In the genomic region with DNA sequence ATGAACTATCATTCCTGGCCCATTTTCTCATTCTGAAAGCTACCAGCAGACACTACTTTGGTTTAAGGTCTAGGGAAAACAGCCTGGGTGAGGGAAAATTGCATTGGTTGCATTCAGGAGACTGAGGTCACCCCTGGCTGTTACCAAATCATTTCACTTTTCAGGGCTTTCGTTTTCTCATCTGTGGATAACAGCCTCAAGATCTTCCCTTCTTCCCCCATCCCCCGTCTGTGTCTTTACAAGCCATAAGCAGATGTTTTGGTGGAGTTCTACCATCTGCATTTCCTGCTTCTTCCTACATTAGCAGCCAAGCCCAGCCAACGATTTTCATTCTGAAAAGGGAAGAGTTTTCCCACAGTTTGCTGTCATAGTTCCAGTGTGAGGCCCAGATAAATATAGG, we compare ENCODE assay signal across 15 cellular contexts. TPM values are rescaled to one million over a fixed set of nuclear protein-coding genes. Genes with fewer than 3 reads are reported as not detected.
A peak's percentile ranks its signal among the peaks of the same experiment; 100 is the strongest.
DNase-seq lines count a peak whose midpoint lies in the region; ATAC-seq and TF ChIP-seq lines count a peak whose summit lies in the region.
"Had no signal": no experiment of that assay in that cellular context is flagged by ENCODE, and none has a peak within 500 bp of the region (broad histone marks: within the 10 kb centered on the region; RNA-seq: fewer than 3 reads in every experiment).

No MANE protein-coding gene starts in this region.

- H3K36me3 ChIP-seq in IMR-90 (ENCODE audit: control insufficient read depth, insufficient read depth, low read length) (no peaks in the 10 kb centered on the region; the same call in 1 of the 2 replicates), neutrophil (no peaks in the 10 kb centered on the region), gastroesophageal sphincter (no peaks in the 10 kb centered on the region), mucosa of descending colon (ENCODE audit: low read depth) (no peaks in the 10 kb centered on the region)
- H3K36me3 ChIP-seq: Peyer's patch, spleen, suprapubic skin had no signal

- H2AFZ ChIP-seq in IMR-90 (replicated peaks; ENCODE audit: low read length, poor library complexity) = no peak overlapping the region

- H3K9me3 ChIP-seq in IMR-90 (ENCODE audit: control insufficient read depth, insufficient read depth, low read length) = no peaks in the 10 kb centered on the region
- no peaks in the 10 kb centered on the region for H3K9me3 ChIP-seq in neutrophil
- H3K9me3 ChIP-seq in gastroesophageal sphincter = peaks cover 0 to 18% (median 0%) of the 10 kb centered on the region in 3 donors
- peaks cover 4% of the 10 kb centered on the region for H3K9me3 ChIP-seq in mucosa of descending colon
- H3K9me3 ChIP-seq: suprapubic skin had no signal

- no peak for TF ChIP-seq POLR2A in IMR-90 (IDR thresholded peaks at IDR 0.05; ENCODE audit: low read depth, low read length)
- TF ChIP-seq POLR2A in gastroesophageal sphincter (IDR thresholded peaks at IDR 0.05) = no peak
- no peak for TF ChIP-seq POLR2A in lower leg skin (IDR thresholded peaks at IDR 0.05)

- H2BK5ac ChIP-seq in IMR-90 (ENCODE audit: low read depth, low read length, poor library complexity, severe bottlenecking) = no peak overlapping the region

- no peak overlapping the region for H3K23ac ChIP-seq in IMR-90 (ENCODE audit: low read depth, low read length)

- TF ChIP-seq CTCF in HFFc6 (IDR thresholded peaks at IDR 0.05) = no peak
- TF ChIP-seq CTCF in IMR-90 (conservative IDR thresholded peaks at IDR 0.05; ENCODE audit: low read depth, low read length) = no peak
- TF ChIP-seq CTCF in neutrophil (IDR thresholded peaks at IDR 0.05) = no peak
- TF ChIP-seq CTCF in gastroesophageal sphincter (IDR thresholded peaks at IDR 0.05) = no peak
- TF ChIP-seq CTCF in lower leg skin (IDR thresholded peaks at IDR 0.05) = no peak
- TF ChIP-seq CTCF in mucosa of descending colon (IDR thresholded peaks at IDR 0.05) = no peak

- H2BK15ac ChIP-seq in IMR-90 (ENCODE audit: low read depth, low read length) = no peak overlapping the region

- no peak overlapping the region for H3K27ac ChIP-seq in IMR-90 (ENCODE audit: insufficient read depth, low read length)
- H3K27ac ChIP-seq in neutrophil = peak overlapping the region; percentile 56
- H3K27ac ChIP-seq in gastroesophageal sphincter = no peak overlapping the region
- H3K27ac ChIP-seq: Peyer's patch, suprapubic skin had no signal

- peaks cover 12% of the 10 kb centered on the region; the same call in 1 of the 2 replicates for H3K9me3 Mint-ChIP-seq in HFFc6
- H3K9me3 Mint-ChIP-seq: activated CD4-positive, alpha-beta T cell treated with anti-CD3 and anti-CD28 coated beads, Interleukin-2, amount 10 ng/mL, durations not matched to agents 7 days and 5 days had no signal

- no peak for TF ChIP-seq RAD21 in IMR-90 (IDR thresholded peaks at IDR 0.05; ENCODE audit: low read length)

- no peak overlapping the region for H3K9ac ChIP-seq in IMR-90 (ENCODE audit: low read depth, low read length)

- peak overlapping the region; percentile 35 for H3K27ac Mint-ChIP-seq in HFFc6
- H3K27ac Mint-ChIP-seq: activated CD4-positive, alpha-beta T cell treated with anti-CD3 and anti-CD28 coated beads, Interleukin-2, amount 10 ng/mL, durations not matched to agents 7 days and 5 days had no signal

- H3K56ac ChIP-seq in IMR-90 (ENCODE audit: extremely low read depth, insufficient read depth, low read length) = no peak overlapping the region

- POLR2A ChIA-PET in IMR-90 (lab: Charles Lee; ENCODE audit: unreplicated experiment) = no interaction called here

- dilution Hi-C loops in IMR-90 (cut with HindIII; ENCODE audit: low sequenced_read_pairs, unreplicated experiment) = no loop called here

- peaks cover 37% of the 10 kb centered on the region for H3K4me1 Mint-ChIP-seq in HFFc6 (ENCODE audit: low read depth)
- H3K4me1 Mint-ChIP-seq: activated CD4-positive, alpha-beta T cell treated with anti-CD3 and anti-CD28 coated beads, Interleukin-2, amount 10 ng/mL, durations not matched to agents 7 days and 5 days had no signal

- no peaks in the 10 kb centered on the region for H3K27me3 ChIP-seq in IMR-90 (ENCODE audit: control insufficient read depth, insufficient read depth, low read length)
- peaks cover 3% of the 10 kb centered on the region for H3K27me3 ChIP-seq in neutrophil
- H3K27me3 ChIP-seq in gastroesophageal sphincter = peaks cover 1% of the 10 kb centered on the region
- H3K27me3 ChIP-seq: dorsolateral prefrontal cortex, Peyer's patch, spleen, suprapubic skin had no signal

- no peaks in the 10 kb centered on the region for H4K20me1 ChIP-seq in IMR-90 (ENCODE audit: insufficient read depth, low read length)

- H3K4ac ChIP-seq in IMR-90 (ENCODE audit: low read depth, low read length) = no peak overlapping the region

- DNase-seq in HFFc6 = no peak
- DNase-seq in IMR-90 = no peak
- DNase-seq in lower leg skin (ENCODE audit: low spot score in 2 of 2) = no peak
- DNase-seq in mucosa of descending colon = no peak
- DNase-seq: activated CD4-positive, alpha-beta T cell treated with anti-CD3 and anti-CD28 coated beads, Interleukin-2, amount 10 ng/mL, durations not matched to agents 7 days and 5 days; dorsolateral prefrontal cortex; midbrain; NCI-H226; spleen had no signal

- no peaks in the 10 kb centered on the region for H3K27me3 Mint-ChIP-seq in HFFc6 (ENCODE audit: insufficient read depth)

- H4K91ac ChIP-seq in IMR-90 (ENCODE audit: insufficient read depth, low read depth, low read length) = no peak overlapping the region

- no CpG with 5 or more reads among the region's 3 CpGs for WGBS in IMR-90 (ENCODE audit: extremely low coverage in 2 of 2, insufficient read length in 1 of 2), 2 experiments
- WGBS in gastroesophageal sphincter (ENCODE audit: low coverage in 1 of 2), 2 donors = 50 to 55% methylated on average over 3 of the region's 3 CpGs
- WGBS in lower leg skin, 2 donors = 41 to 43% methylated on average over 3 of the region's 3 CpGs

- no peak overlapping the region for H2AK9ac ChIP-seq in IMR-90 (replicated peaks; ENCODE audit: low read depth, low read length, poor library complexity)

- no peak overlapping the region for H3K18ac ChIP-seq in IMR-90 (ENCODE audit: low read depth, low read length)

- H3K4me3 ChIP-seq in IMR-90 (ENCODE audit: insufficient read depth, low read depth, low read length) = no peak overlapping the region
- no peak overlapping the region for H3K4me3 ChIP-seq in neutrophil (ENCODE audit: low read depth in 1 of 2, low read length in 1 of 2)
- H3K4me3 ChIP-seq in gastroesophageal sphincter = no peak overlapping the region
- H3K4me3 ChIP-seq in lower leg skin (ENCODE audit: low read depth, poor library complexity, severe bottlenecking) = no peak overlapping the region
- no peak overlapping the region for H3K4me3 ChIP-seq in mucosa of descending colon
- H3K4me3 ChIP-seq: dorsolateral prefrontal cortex, Peyer's patch, spleen, suprapubic skin had no signal

- H3K36me3 Mint-ChIP-seq in HFFc6 (ENCODE audit: low read depth) = peaks cover 58% of the 10 kb centered on the region

- peaks cover 0 to 31% of the 10 kb centered on the region in 2 experiments; a peak in 3 of 4 replicates for H3K79me1 ChIP-seq in IMR-90 (ENCODE audit: low read depth in 1 of 2, low read length in 2 of 2)

- no peak for TF ChIP-seq EP300 in gastroesophageal sphincter (IDR thresholded peaks at IDR 0.05)

- no peak overlapping the region for H2BK120ac ChIP-seq in IMR-90 (ENCODE audit: low read depth, low read length)

- H3K4me1 ChIP-seq in IMR-90 (ENCODE audit: control insufficient read depth, insufficient read depth, low read length) (no peaks in the 10 kb centered on the region), neutrophil (ENCODE audit: control insufficient read depth in 1 of 2, insufficient read depth in 1 of 2, low read depth in 1 of 2, low read length in 1 of 2) (no peaks in the 10 kb centered on the region), gastroesophageal sphincter (no peaks in the 10 kb centered on the region), mucosa of descending colon (ENCODE audit: low read depth) (no peaks in the 10 kb centered on the region)
- H3K4me1 ChIP-seq: suprapubic skin had no signal

- no peaks in the 10 kb centered on the region for H3K9me1 ChIP-seq in IMR-90 (ENCODE audit: insufficient read depth, low read length)

- CTCF ChIA-PET in IMR-90 (lab: Yijun Ruan, JAX) = no interaction called here

- no TSS peak for BruUV-seq in IMR-90 (replicated peaks; lab: Mats Ljungman, UMichigan)

- no peak overlapping the region for H3K14ac ChIP-seq in IMR-90 (replicated peaks; ENCODE audit: low read depth, low read length)

- H2BK20ac ChIP-seq in IMR-90 (ENCODE audit: low read depth, low read length) = no peak overlapping the region

- H3K4me2 ChIP-seq in IMR-90 (ENCODE audit: low read depth, low read length) = peak overlapping the region; percentile 36; the same call in 1 of the 2 replicates

- intact Hi-C loops in IMR-90 (cut with micrococcal nuclease) (no loop called here), lower leg skin (cut with DNase I; ENCODE audit: low total_unique reads) (no loop called here), mucosa of descending colon (cut with DNase I, micrococcal nuclease) (no loop called here)

- H3K4me3 Mint-ChIP-seq in HFFc6 = no peak overlapping the region
- H3K4me3 Mint-ChIP-seq: activated CD4-positive, alpha-beta T cell treated with anti-CD3 and anti-CD28 coated beads, Interleukin-2, amount 10 ng/mL, durations not matched to agents 7 days and 5 days had no signal

- H4K8ac ChIP-seq in IMR-90 (ENCODE audit: low read depth in 2 of 2, low read length in 2 of 2) = no peak overlapping the region

- ATAC-seq in GM18861 (IDR thresholded peaks at IDR 0.05; ENCODE audit: unreplicated experiment) (peak; percentile 22), IMR-90 (ENCODE audit: low read depth) (no peak), gastroesophageal sphincter (no peak), mucosa of descending colon (no peak)

- in situ Hi-C loops in IMR-90 (cut with MboI; ENCODE audit: low sequenced_read_pairs) = no loop called here

- H4K5ac ChIP-seq in IMR-90 (ENCODE audit: low read depth, low read length) = no peak overlapping the region

- no peak overlapping the region for H2AK5ac ChIP-seq in IMR-90 (ENCODE audit: low read depth, low read length)

TF ChIP-seq in IMR-90, 13 proteins besides CTCF, POLR2A, EP300 and RAD21 (continues in another document):
- TF ChIP-seq CHD1 (IDR thresholded peaks at IDR 0.05; ENCODE audit: low read depth, low read length) (no peak), MAFK (IDR thresholded peaks at IDR 0.05; ENCODE audit: low read depth, low read length) (no peak)

RNA-seq across cellular contexts. Expression of a gene that starts 11.7 kb away (rescaled TPM):
- total RNA-seq in HFFc6 (2021; fragmentation: NEBNext Ultra II Directional; extraction: Animal tissue kit (Norgen Biotek cat#: 25700)) = 10 to 100 TPM; 41.5 to 53.5 (median 46.7) TPM
- total RNA-seq in IMR-90 (2012; rRNA removed) = 6.4 and 6.5 TPM in 2 replicates
- polyA plus RNA-seq in IMR-90 (2012; rRNA removed) = 6.1 and 7.4 TPM in 2 replicates
- polyA plus RNA-seq in IMR-90 (2012; cell fraction: cytosol; rRNA removed) = 2.0 and 3.2 TPM in 2 replicates
- 3.0 TPM in 2 replicates for polyA plus RNA-seq in IMR-90 (2012; cell fraction: nucleus; rRNA removed; ENCODE audit: low replicate concordance)
- total RNA-seq in gastroesophageal sphincter = under 1 TPM in 2 of 4 donors, not detected in 2; 0.19 to 0.27 TPM
- total RNA-seq in lower leg skin = 1 to 10 TPM; 2.0 to 4.2 (median 3.1) TPM
- total RNA-seq in mucosa of descending colon = 1 to 10 TPM in 1 of 3 donors, under 1 TPM in 2; 0.12 to 1.0 (median 0.20) TPM
- total RNA-seq: activated CD4-positive, alpha-beta T cell treated with anti-CD3 and anti-CD28 coated beads, Interleukin-2, amount 10 ng/mL, durations not matched to agents 7 days and 5 days; T-helper 2 cell treated with Interferon-gamma antibody and Interleukin-4, amounts not matched to agents 100 ng/mL and 5 ng/mL, for 36 hours had no signal
